12 cellular contexts compared by ENCODE assay signal in genomic region chr3:171806200-171807128, GRCh38. TPM values are rescaled to one million over a fixed set of nuclear protein-coding genes. Genes with fewer than 3 reads are reported as not detected.
DNase-seq lines count a peak whose midpoint lies in the region; ATAC-seq, FAIRE-seq and TF ChIP-seq lines count a peak whose summit lies in the region.
"Had no signal": no experiment of that assay in that cellular context is flagged by ENCODE, and none has a peak within 500 bp of the region (broad histone marks: within the 10 kb centered on the region; RNA-seq: fewer than 3 reads in every experiment).

No MANE protein-coding gene starts in this region.

- H4K20me1 ChIP-seq in keratinocyte (ENCODE audit: control insufficient read depth, extremely low read depth, insufficient read depth, low read length), result no peaks in the 10 kb centered on the region

- H3K27ac ChIP-seq in heart right ventricle (peak overlapping the region in 9 of 10 donors; percentile 55 to 82 (median 75)), keratinocyte (ENCODE audit: control insufficient read depth, insufficient read depth, low read length) (peak overlapping the region; percentile 48), vagina (peak overlapping the region; percentile 80)
- no peak overlapping the region for H3K27ac ChIP-seq in effector memory CD4-positive, alpha-beta T cell (ENCODE audit: insufficient read depth, low read length, poor library complexity, severe bottlenecking)

- H3K4me2 ChIP-seq in keratinocyte (ENCODE audit: control insufficient read depth, extremely low read depth, insufficient read depth, low read depth, low read length), result no peak overlapping the region

- intact Hi-C loops in heart right ventricle (cut with DNase I) (no loop called here), left cardiac atrium (cut with DNase I) (no loop called here), vagina (cut with DNase I) (loop anchor here (5.0 kb wide), 1 partner anchor 34 kb away; no protein-coding TSS in a partner anchor)

- H3K9me3 ChIP-seq in heart right ventricle, result no peaks in the 10 kb centered on the region
- H3K9me3 ChIP-seq in keratinocyte (ENCODE audit: control insufficient read depth, low read depth, low read length), result no peaks in the 10 kb centered on the region
- H3K9me3 ChIP-seq in vagina, result no peaks in the 10 kb centered on the region
- no peaks in the 10 kb centered on the region for H3K9me3 ChIP-seq in effector memory CD4-positive, alpha-beta T cell (ENCODE audit: control insufficient read depth, low read length)
- H3K9me3 ChIP-seq: ascending aorta had no signal

- H2AFZ ChIP-seq in keratinocyte (ENCODE audit: control insufficient read depth, low read length), result no peak overlapping the region

- WGBS in heart right ventricle, 2 donors, result 54 to 80% methylated on average over 5 of the region's 5 CpGs

- no peak for DNase-seq in heart right ventricle
- DNase-seq in left cardiac atrium, result no peak
- peak; percentile 37 for DNase-seq in amniotic stem cell (lab: John Stamatoyannopoulos, UW)
- no peak for DNase-seq in keratinocyte (ENCODE audit: low read depth, low spot score)
- no peak for DNase-seq in vagina (ENCODE audit: extremely low spot score in 2 of 2)
- DNase-seq in effector memory CD4-positive, alpha-beta T cell, result no peak
- no peak for DNase-seq in NCI-H69 (lab: John Stamatoyannopoulos, UW)
- DNase-seq: CD8-positive, alpha-beta T cell; trophoblast cell had no signal

- no peak overlapping the region for H3K9ac ChIP-seq in keratinocyte (ENCODE audit: control insufficient read depth, extremely low read depth, insufficient read depth, low read length)

- H3K27me3 ChIP-seq in heart right ventricle (no peaks in the 10 kb centered on the region), keratinocyte (ENCODE audit: control insufficient read depth, extremely low read depth, insufficient read depth, low read length) (no peaks in the 10 kb centered on the region), vagina (no peaks in the 10 kb centered on the region)
- H3K27me3 ChIP-seq in effector memory CD4-positive, alpha-beta T cell (replicated peaks; ENCODE audit: control insufficient read depth, insufficient read depth, low read length, poor library complexity, severe bottlenecking), result no peaks in the 10 kb centered on the region
- H3K27me3 ChIP-seq: ascending aorta had no signal

- TF ChIP-seq POLR2A in vagina (IDR thresholded peaks at IDR 0.05), result no peak

- H3K4me1 ChIP-seq in heart right ventricle, result peaks cover 5 to 80% (median 43%) of the 10 kb centered on the region in 9 donors
- peaks cover 39% of the 10 kb centered on the region for H3K4me1 ChIP-seq in keratinocyte (ENCODE audit: control insufficient read depth, extremely low read depth, insufficient read depth, low read length)
- H3K4me1 ChIP-seq in vagina, result peaks cover 58% of the 10 kb centered on the region
- peaks cover 6% of the 10 kb centered on the region for H3K4me1 ChIP-seq in effector memory CD4-positive, alpha-beta T cell (ENCODE audit: control insufficient read depth, insufficient read depth, low read length, poor library complexity, severe bottlenecking)

- no peak for FAIRE-seq in keratinocyte (lab: Jason Lieb, UNC)

- no peaks in the 10 kb centered on the region for H3K9me1 ChIP-seq in keratinocyte (ENCODE audit: control insufficient read depth, extremely low read depth, insufficient read depth, low read length)

- H3K36me3 ChIP-seq in heart right ventricle (no peaks in the 10 kb centered on the region), keratinocyte (ENCODE audit: control insufficient read depth in 2 of 2, extremely low read depth in 1 of 2, insufficient read depth in 2 of 2, low read length in 2 of 2) (no peaks in the 10 kb centered on the region), vagina (no peaks in the 10 kb centered on the region)
- H3K36me3 ChIP-seq in effector memory CD4-positive, alpha-beta T cell (ENCODE audit: control insufficient read depth, insufficient read depth, low read length), result no peaks in the 10 kb centered on the region
- H3K36me3 ChIP-seq: ascending aorta had no signal

- ATAC-seq in heart right ventricle (no peak), left cardiac atrium (no peak), GM18511 (IDR thresholded peaks at IDR 0.05; ENCODE audit: unreplicated experiment) (no peak)
- ATAC-seq: CD8-positive, alpha-beta T cell had no signal

- peaks cover 11% of the 10 kb centered on the region for H3K79me2 ChIP-seq in keratinocyte (ENCODE audit: control insufficient read depth, insufficient read depth, low read length)

- no peak overlapping the region for H3K4me3 ChIP-seq in heart right ventricle
- no peak overlapping the region for H3K4me3 ChIP-seq in keratinocyte (ENCODE audit: control insufficient read depth in 2 of 3, extremely low read depth in 1 of 3, insufficient read depth in 2 of 3, low read depth in 1 of 3, low read length in 3 of 3)
- no peak overlapping the region for H3K4me3 ChIP-seq in vagina
- no peak overlapping the region for H3K4me3 ChIP-seq in effector memory CD4-positive, alpha-beta T cell (ENCODE audit: insufficient read depth, low read depth, low read length, poor library complexity, severe bottlenecking)
- H3K4me3 ChIP-seq: ascending aorta had no signal

- dilution Hi-C loops in keratinocyte (cut with MboI; ENCODE audit: extremely low pct_ligation_motif_present, low sequenced_read_pairs), result no loop called here

- TF ChIP-seq CTCF in heart right ventricle (IDR thresholded peaks at IDR 0.05) (no peak), keratinocyte (optimal IDR thresholded peaks at IDR 0.05 in 1 of 3, IDR thresholded peaks at IDR 0.05 in 1 of 3, conservative IDR thresholded peaks at IDR 0.05 in 1 of 3; ENCODE audit: extremely low read depth in 1 of 3, insufficient read depth in 2 of 3, low read length in 3 of 3) (no peak), vagina (IDR thresholded peaks at IDR 0.05) (no peak)

RNA-seq across cellular contexts. Expression of gene PLD1, which starts 3.8 kb away (rescaled TPM):
- total RNA-seq in heart right ventricle, result 10 to 100 TPM; 51.4 to 83.3 (median 67.1) TPM
- 10 to 100 TPM; 10.5 to 13.3 TPM for polyA plus RNA-seq in heart right ventricle
- total RNA-seq in left cardiac atrium, result 10 to 100 TPM; 57.1 to 67.8 TPM
- polyA plus RNA-seq in keratinocyte, result 8.1 to 18.1 TPM (median 14.7 TPM) in 3 replicates
- polyA plus RNA-seq in keratinocyte (2011; ENCODE audit: low read depth), result 8.5 TPM
- polyA plus RNA-seq in keratinocyte (2011; cell fraction: cytosol; rRNA removed), result 5.1 and 9.8 TPM in 2 replicates
- 27.1 and 28.4 TPM in 2 replicates for polyA plus RNA-seq in keratinocyte (2011; cell fraction: nucleus; rRNA removed)
- 6.1 and 9.3 TPM in 2 replicates for polyA plus RNA-seq in keratinocyte (2012; ENCODE audit: low replicate concordance)
- 3.9 to 67.5 TPM (median 38.3 TPM) in 3 replicates for polyA minus RNA-seq in keratinocyte
- 5.9 TPM for polyA minus RNA-seq in keratinocyte (2011; cell fraction: cytosol; rRNA and poly(A)+ RNA removed)
- 51.8 and 109 TPM in 2 replicates for polyA minus RNA-seq in keratinocyte (2011; cell fraction: nucleus; rRNA and poly(A)+ RNA removed)
- 35.6 TPM for total RNA-seq in vagina

RNA-seq across cellular contexts. Expression of gene TMEM212, which starts 36.7 kb away (rescaled TPM):
- not detected for total RNA-seq in heart right ventricle
- polyA plus RNA-seq in heart right ventricle, result not detected
- not detected for total RNA-seq in left cardiac atrium
- 0.12 TPM in 1 of 3 replicates, not detected in the others for polyA plus RNA-seq in keratinocyte
- not detected for polyA plus RNA-seq in keratinocyte (2011; ENCODE audit: low read depth)
- not detected in 2 replicates for polyA plus RNA-seq in keratinocyte (2011; cell fraction: cytosol; rRNA removed)
- not detected in 2 replicates for polyA plus RNA-seq in keratinocyte (2011; cell fraction: nucleus; rRNA removed)
- not detected in 2 replicates for polyA plus RNA-seq in keratinocyte (2012; ENCODE audit: low replicate concordance)
- polyA minus RNA-seq in keratinocyte, result not detected in 3 replicates
- not detected for polyA minus RNA-seq in keratinocyte (2011; cell fraction: cytosol; rRNA and poly(A)+ RNA removed)
- polyA minus RNA-seq in keratinocyte (2011; cell fraction: nucleus; rRNA and poly(A)+ RNA removed), result not detected in 2 replicates
- not detected for total RNA-seq in vagina
- total RNA-seq: ascending aorta; CD8-positive, alpha-beta T cell had no signal
- polyA plus RNA-seq: neural cell had no signal
